ENCODE assay signal across 1 cellular context in genomic region chr6:161439093-161439492, GRCh38.
A peak's percentile ranks its signal among the peaks of the same experiment; 100 is the strongest.
TF ChIP-seq lines count a peak whose summit lies in the region.

No MANE protein-coding gene starts in this region.

TF ChIP-seq in K562, 482 proteins besides CTCF, POLR2A, EP300 and RAD21 (continued from another document):
- 0 out of 2 replicates have a peak, but pooled peaks have one; percentile 46 for TF ChIP-seq CREB5 (CRISPR knock-in tag; IDR thresholded peaks at IDR 0.05)
- TF ChIP-seq TFAP4 (CRISPR knock-in tag; IDR thresholded peaks at IDR 0.05; ENCODE audit: borderline replicate concordance) = peak; percentile 20; the same call in 1 of the 2 replicates
- TF ChIP-seq MAZ (CRISPR knock-in tag; conservative IDR thresholded peaks at IDR 0.05 in 1 of 2, IDR thresholded peaks at IDR 0.05 in 1 of 2) = peak in 1 of 2 experiments; percentile 14; a peak in 1 of 4 replicates
- TF ChIP-seq RFX1 (IDR thresholded peaks at IDR 0.05) = no peak
- TF ChIP-seq BACH1 (tag; IDR thresholded peaks at IDR 0.05) = peak; percentile 42; the same call in 1 of the 2 replicates
- TF ChIP-seq NR2C2 (CRISPR knock-in tag; IDR thresholded peaks at IDR 0.05) = no peak
- TF ChIP-seq NR2C2 (tag; IDR thresholded peaks at IDR 0.05) = peak; percentile 49; the same call in 1 of the 2 replicates
- TF ChIP-seq ZNF316 (IDR thresholded peaks at IDR 0.05) = no peak
- TF ChIP-seq XRCC3 (IDR thresholded peaks at IDR 0.05) = no peak
- TF ChIP-seq JUN (IDR thresholded peaks at IDR 0.05; ENCODE audit: borderline replicate concordance, low read depth, low read length) = peak; percentile 80
- no peak for TF ChIP-seq JUN (CRISPR knock-in tag; IDR thresholded peaks at IDR 0.05; ENCODE audit: borderline replicate concordance)
- peak; percentile 39 for TF ChIP-seq RBBP5 (IDR thresholded peaks at IDR 0.05; ENCODE audit: borderline replicate concordance, insufficient read depth, low read length, poor library complexity, severe bottlenecking)
- peak; percentile 66; the same call in 1 of the 2 replicates for TF ChIP-seq CTBP1 (IDR thresholded peaks at IDR 0.05; ENCODE audit: borderline replicate concordance)
- peak; percentile 94 for TF ChIP-seq TBP (optimal IDR thresholded peaks at IDR 0.05; ENCODE audit: low read depth, low read length)
- no peak for TF ChIP-seq SUPT5H (IDR thresholded peaks at IDR 0.05)
- TF ChIP-seq ZKSCAN8 (CRISPR knock-in tag; IDR thresholded peaks at IDR 0.05) = 0 out of 2 replicates have a peak, but pooled peaks have one; percentile 39
- no peak for TF ChIP-seq JUNB (CRISPR knock-in tag; conservative IDR thresholded peaks at IDR 0.05)
- TF ChIP-seq CBFA2T3 (IDR thresholded peaks at IDR 0.05) = peak; percentile 36; the same call in 1 of the 2 replicates
- TF ChIP-seq ATF3 (IDR thresholded peaks at IDR 0.05) = peak; percentile 86
- TF ChIP-seq ATF3 (CRISPR knock-in tag; conservative IDR thresholded peaks at IDR 0.05) = no peak
- TF ChIP-seq ATF7 (IDR thresholded peaks at IDR 0.05) = peak; percentile 24; the same call in 1 of the 2 replicates
- TF ChIP-seq FOSL1 (tag; conservative IDR thresholded peaks at IDR 0.05) = peak; percentile 93
- peak; percentile 65; the same call in 1 of the 2 replicates for TF ChIP-seq RNF2 (IDR thresholded peaks at IDR 0.05)
- TF ChIP-seq CLOCK (CRISPR knock-in tag; IDR thresholded peaks at IDR 0.05; ENCODE audit: borderline replicate concordance) = no peak
- peak; percentile 55 for TF ChIP-seq ZFP36 (IDR thresholded peaks at IDR 0.05; ENCODE audit: low read depth, low read length, partially characterized antibody)
- TF ChIP-seq GABPA (tag; conservative IDR thresholded peaks at IDR 0.05; ENCODE audit: low read depth) = peak; percentile 46; the same call in 1 of the 2 replicates
- 0 out of 2 replicates have a peak, but pooled peaks have one; percentile 45 for TF ChIP-seq NFE2 (IDR thresholded peaks at IDR 0.05; ENCODE audit: low read depth)
- peak; percentile 78 for TF ChIP-seq NFIC (IDR thresholded peaks at IDR 0.05)
- TF ChIP-seq RAD51 (IDR thresholded peaks at IDR 0.05; ENCODE audit: borderline replicate concordance, low read depth) = no peak
- TF ChIP-seq ZBTB8A (IDR thresholded peaks at IDR 0.05; ENCODE audit: partially characterized antibody) = no peak
- peak; percentile 11; the same call in 1 of the 2 replicates for TF ChIP-seq TEAD4 (IDR thresholded peaks at IDR 0.05; ENCODE audit: low read length)
- no peak for TF ChIP-seq TEAD4 (CRISPR knock-in tag; IDR thresholded peaks at IDR 0.05; ENCODE audit: borderline replicate concordance)
- TF ChIP-seq ARID1B (IDR thresholded peaks at IDR 0.05) = peak; percentile 49
- peak; percentile 90 for TF ChIP-seq JUND (IDR thresholded peaks at IDR 0.05; ENCODE audit: borderline replicate concordance, low read depth, low read length)
- TF ChIP-seq JUND (tag; IDR thresholded peaks at IDR 0.05; ENCODE audit: borderline replicate concordance, low read depth, low read length) = peak; percentile 97; the same call in 2 of the 3 replicates
- TF ChIP-seq CREM (IDR thresholded peaks at IDR 0.05; ENCODE audit: low read depth) = peak; percentile 49; the same call in 1 of the 2 replicates
- peak; percentile 99 to 100 for TF ChIP-seq UBTF (IDR thresholded peaks at IDR 0.05; ENCODE audit: borderline replicate concordance in 1 of 2, low read depth in 2 of 2, low read length in 2 of 2)
- TF ChIP-seq SOX6 (IDR thresholded peaks at IDR 0.05) = peak; percentile 59; the same call in 1 of the 2 replicates
- TF ChIP-seq ATF1 (CRISPR knock-in tag; IDR thresholded peaks at IDR 0.05) = no peak
- TF ChIP-seq ATF1 (tag; IDR thresholded peaks at IDR 0.05) = 0 out of 2 replicates have a peak, but pooled peaks have one; percentile 19
